ENCODE assay signal across 31 cellular contexts in genomic region chr2:72156872-72157271, GRCh38. TPM values are rescaled to one million over a fixed set of nuclear protein-coding genes. Genes with fewer than 3 reads are reported as not detected.
"Had no signal": no experiment of that assay in that cellular context is flagged by ENCODE, and none has a peak within 500 bp of the region (broad histone marks: within the 10 kb centered on the region; RNA-seq: fewer than 3 reads in every experiment).

No MANE protein-coding gene starts in this region.

- H3K36me3 ChIP-seq: brain microvascular endothelial cell, cardiac muscle cell, gastrocnemius medialis, WERI-Rb-1 had no signal

- H3K4me3 Mint-ChIP-seq: activated B cell treated with CpG ODN at 0.5 μM for 24 hours; activated CD8-positive, alpha-beta T cell treated with anti-CD3 and anti-CD28 coated beads for 36 hours; activated naive CD8-positive, alpha-beta T cell; activated T-cell treated with anti-CD3 and anti-CD28 coated beads, Interleukin-2, amount 50 U/mL, for 4 hours; activated T-helper 17 cell treated with anti-CD3 and anti-CD28 coated beads, Interleukin-2, amount 50 U/mL, for 72 hours; central memory CD8-positive, alpha-beta T cell; dendritic cell treated with granulocyte-macrophage colony-stimulating factor and Interleukin-4, amounts not matched to agents 40 ng/mL and 50 ng/mL, for 4 days; endodermal cell; T-helper 17 cell; T-helper 2 cell treated with Interferon-gamma antibody and Interleukin-4, amounts not matched to agents 5 μg/mL and 100 μg/mL, for 36 hours had no signal

- H3K9me3 ChIP-seq: gastrocnemius medialis had no signal

- H3K4me1 ChIP-seq: foreskin keratinocyte had no signal

- DNase-seq: activated B cell treated with CpG ODN at 0.5 μM for 24 hours; activated CD4-positive, alpha-beta T cell treated with anti-CD3 and anti-CD28 coated beads for 48 hours; activated CD4-positive, alpha-beta T cell treated with anti-CD3 and anti-CD28 coated beads, Interleukin-2, amount 50 U/mL, for 1 hour; activated CD4-positive, alpha-beta T cell treated with anti-CD3 and anti-CD28 coated beads, Interleukin-2, amount 50 U/mL, for 48 hours; activated CD8-positive, alpha-beta memory T cell treated with anti-CD3 and anti-CD28 coated beads for 24 hours; activated CD8-positive, alpha-beta T cell treated with anti-CD3 and anti-CD28 coated beads for 36 hours; activated effector memory CD4-positive, alpha-beta T cell treated with Interleukin-2 at 50 U/mL for 16 hours; activated gamma-delta T cell treated with Interleukin-2 at 50 U/mL for 16 hours; activated naive CD4-positive, alpha-beta T cell treated with anti-CD3 and anti-CD28 coated beads, Interleukin-2, amount 50 U/mL, for 16 hours; activated naive CD4-positive, alpha-beta T cell treated with Interleukin-2 at 50 U/mL for 16 hours; activated T-cell treated with anti-CD3 and anti-CD28 coated beads, Interleukin-2, amount 50 U/mL, for 4 hours; amniotic stem cell; anterior cingulate cortex; brain microvascular endothelial cell; dorsolateral prefrontal cortex; effector memory CD4-positive, alpha-beta T cell; endodermal cell; foreskin keratinocyte; gastrocnemius medialis; glutamatergic neuron; T-helper 1 cell; T-helper 17 cell; T1000; WERI-Rb-1 had no signal

- H3K4me3 ChIP-seq: cardiac muscle cell, coronary artery, dorsolateral prefrontal cortex, gastrocnemius medialis had no signal

- H3K36me3 Mint-ChIP-seq: activated naive CD8-positive, alpha-beta T cell had no signal

- H3K4me1 Mint-ChIP-seq: activated B cell treated with CpG ODN at 0.5 μM for 24 hours; activated T-helper 17 cell treated with anti-CD3 and anti-CD28 coated beads, Interleukin-2, amount 50 U/mL, for 72 hours; central memory CD8-positive, alpha-beta T cell; endodermal cell; T-helper 17 cell had no signal

- H3K27ac ChIP-seq: brain microvascular endothelial cell, cardiac muscle cell, coronary artery, dorsolateral prefrontal cortex, foreskin keratinocyte, gastrocnemius medialis, WERI-Rb-1 had no signal

- H3K27ac Mint-ChIP-seq: activated B cell treated with CpG ODN at 0.5 μM for 24 hours; activated CD8-positive, alpha-beta T cell treated with anti-CD3 and anti-CD28 coated beads for 36 hours; activated naive CD8-positive, alpha-beta T cell; activated T-helper 17 cell treated with anti-CD3 and anti-CD28 coated beads, Interleukin-2, amount 50 U/mL, for 72 hours; dendritic cell treated with granulocyte-macrophage colony-stimulating factor and Interleukin-4, amounts not matched to agents 40 ng/mL and 50 ng/mL, for 4 days; endodermal cell; T-helper 17 cell; T-helper 2 cell treated with Interferon-gamma antibody and Interleukin-4, amounts not matched to agents 5 μg/mL and 100 μg/mL, for 36 hours had no signal

- H3K9me3 Mint-ChIP-seq: activated B cell treated with CpG ODN at 0.5 μM for 24 hours; activated CD8-positive, alpha-beta T cell treated with anti-CD3 and anti-CD28 coated beads for 36 hours; activated T-cell treated with anti-CD3 and anti-CD28 coated beads, Interleukin-2, amount 50 U/mL, for 4 hours; activated T-helper 17 cell treated with anti-CD3 and anti-CD28 coated beads, Interleukin-2, amount 50 U/mL, for 72 hours; central memory CD8-positive, alpha-beta T cell; dendritic cell treated with granulocyte-macrophage colony-stimulating factor and Interleukin-4, amounts not matched to agents 40 ng/mL and 50 ng/mL, for 4 days; endodermal cell; T-helper 2 cell treated with Interferon-gamma antibody and Interleukin-4, amounts not matched to agents 5 μg/mL and 100 μg/mL, for 36 hours had no signal

RNA-seq across cellular contexts. Expression of gene CYP26B1, which starts 9.2 kb away (rescaled TPM):
- total RNA-seq: activated B cell treated with CpG ODN at 0.5 μM for 24 hours; activated CD8-positive, alpha-beta T cell treated with anti-CD3 and anti-CD28 coated beads for 36 hours; T-helper 17 cell had no signal
